Comparison of ENCODE assay signal across 19 cellular contexts in genomic region chr15:34240537-34240936, GRCh38. TPM values are rescaled to one million over a fixed set of nuclear protein-coding genes. Genes with fewer than 3 reads are reported as not detected.
DNase-seq lines count a peak whose midpoint lies in the region; ATAC-seq, FAIRE-seq and TF ChIP-seq lines count a peak whose summit lies in the region.
"Had no signal": no experiment of that assay in that cellular context is flagged by ENCODE, and none has a peak within 500 bp of the region (broad histone marks: within the 10 kb centered on the region; RNA-seq: fewer than 3 reads in every experiment).

No MANE protein-coding gene starts in this region.

- CTCF ChIA-PET in PC-3 (lab: Charles Lee), result interaction anchor here (0.7 kb wide), 1 partner anchor 35 kb away, joined by 3 read pairs; no protein-coding TSS in a partner anchor

- H3K27me3 ChIP-seq in PC-3 (ENCODE audit: low read length) (no peaks in the 10 kb centered on the region), astrocyte (ENCODE audit: insufficient read depth, low read length) (no peaks in the 10 kb centered on the region), neuronal stem cell (ENCODE audit: control insufficient read depth in 3 of 3, insufficient read depth in 3 of 3, low read depth in 1 of 3, low read length in 3 of 3) (no peaks in the 10 kb centered on the region)
- H3K27me3 ChIP-seq: dorsolateral prefrontal cortex, MG63 had no signal

- ATAC-seq in PC-3, result no peak
- peak; percentile 52 for ATAC-seq in stimulated activated effector memory CD8-positive, alpha-beta T cell treated with anti-CD3 and anti-CD28 coated beads, Interleukin-12 subunit alpha, Interleukin-12 subunit beta, amount 100 ng/mL, for 72 hours

- no peaks in the 10 kb centered on the region for H3K9me2 ChIP-seq in PC-3 (replicated peaks; ENCODE audit: low read length)

- H4K91ac ChIP-seq in neuronal stem cell (ENCODE audit: low read depth, low read length, poor library complexity), result no peak overlapping the region

- H3K9me3 ChIP-seq in PC-3 (ENCODE audit: low read length) (no peaks in the 10 kb centered on the region), astrocyte (ENCODE audit: insufficient read depth, low read depth, low read length) (no peaks in the 10 kb centered on the region), neuronal stem cell (replicated peaks in 1 of 2; ENCODE audit: control insufficient read depth in 2 of 2, insufficient read depth in 1 of 2, low read depth in 1 of 2, low read length in 2 of 2) (no peaks in the 10 kb centered on the region)
- H3K9me3 ChIP-seq: MG63, prostate gland had no signal

- peaks cover 33% of the 10 kb centered on the region for H3K36me3 ChIP-seq in PC-3 (ENCODE audit: low read depth, low read length)
- H3K36me3 ChIP-seq in astrocyte (ENCODE audit: insufficient read depth, low read length), result no peaks in the 10 kb centered on the region
- peaks cover 2 to 8% of the 10 kb centered on the region in 2 donors for H3K36me3 ChIP-seq in neuronal stem cell (replicated peaks in 1 of 2; ENCODE audit: control insufficient read depth in 2 of 2, insufficient read depth in 2 of 2, low read length in 2 of 2)
- H3K36me3 ChIP-seq: MG63, prostate gland had no signal

- POLR2A ChIA-PET in PC-3 (lab: Charles Lee; ENCODE audit: unreplicated experiment), result no interaction called here

- H3K9ac ChIP-seq in PC-3 (ENCODE audit: low read length) (peak overlapping the region; percentile 93), astrocyte (ENCODE audit: low read length) (no peak overlapping the region), neuronal stem cell (ENCODE audit: low read depth, low read length, poor library complexity) (no peak overlapping the region)

- TF ChIP-seq CTCF in PC-3 (conservative IDR thresholded peaks at IDR 0.05; ENCODE audit: low read depth, low read length), result no peak
- TF ChIP-seq CTCF in astrocyte (IDR thresholded peaks at IDR 0.05; ENCODE audit: insufficient read depth, low read depth, low read length), result no peak

- peak overlapping the region; percentile 79 for H3K27ac Mint-ChIP-seq in activated naive CD4-positive, alpha-beta T cell treated with anti-CD3 and anti-CD28 coated beads, Interleukin-2, amount 50 U/mL, for 24 hours
- H3K27ac Mint-ChIP-seq in astrocyte (ENCODE audit: unreplicated experiment), result peak overlapping the region; percentile 30
- H3K27ac Mint-ChIP-seq in stimulated activated effector memory CD8-positive, alpha-beta T cell treated with anti-CD3 and anti-CD28 coated beads, Interleukin-12 subunit alpha, Interleukin-12 subunit beta, amount 100 ng/mL, for 72 hours, result peak overlapping the region; percentile 45

- H3K4me3 Mint-ChIP-seq in activated naive CD4-positive, alpha-beta T cell treated with anti-CD3 and anti-CD28 coated beads, Interleukin-2, amount 50 U/mL, for 24 hours, result peak overlapping the region; percentile 9
- H3K4me3 Mint-ChIP-seq in astrocyte (ENCODE audit: unreplicated experiment), result no peak overlapping the region
- no peak overlapping the region for H3K4me3 Mint-ChIP-seq in stimulated activated effector memory CD8-positive, alpha-beta T cell treated with anti-CD3 and anti-CD28 coated beads, Interleukin-12 subunit alpha, Interleukin-12 subunit beta, amount 100 ng/mL, for 72 hours
- H3K4me3 Mint-ChIP-seq: neural crest cell had no signal

- no peak overlapping the region for H2AK5ac ChIP-seq in neuronal stem cell (ENCODE audit: low read depth, low read length)

- H3K4me1 Mint-ChIP-seq in activated naive CD4-positive, alpha-beta T cell treated with anti-CD3 and anti-CD28 coated beads, Interleukin-2, amount 50 U/mL, for 24 hours, result peaks cover 29% of the 10 kb centered on the region
- peaks cover 24% of the 10 kb centered on the region for H3K4me1 Mint-ChIP-seq in astrocyte (ENCODE audit: low read depth, unreplicated experiment)
- peaks cover 20% of the 10 kb centered on the region for H3K4me1 Mint-ChIP-seq in stimulated activated effector memory CD8-positive, alpha-beta T cell treated with anti-CD3 and anti-CD28 coated beads, Interleukin-12 subunit alpha, Interleukin-12 subunit beta, amount 100 ng/mL, for 72 hours
- H3K4me1 Mint-ChIP-seq: neural crest cell had no signal

- no CpG with 5 or more reads among the region's 3 CpGs for WGBS in neuronal stem cell (ENCODE audit: extremely low coverage in 2 of 2, insufficient read length in 2 of 2, insufficient replicate concordance in 1 of 2), 2 donors

- no TSS peak for BruUV-seq in PC-3 (replicated peaks; lab: Mats Ljungman, UMichigan)

- H3K27me3 Mint-ChIP-seq in activated naive CD4-positive, alpha-beta T cell treated with anti-CD3 and anti-CD28 coated beads, Interleukin-2, amount 50 U/mL, for 24 hours, result no peaks in the 10 kb centered on the region
- no peaks in the 10 kb centered on the region for H3K27me3 Mint-ChIP-seq in astrocyte (ENCODE audit: low read depth, unreplicated experiment)
- H3K27me3 Mint-ChIP-seq: IgD-negative memory B cell had no signal

- no peak for DNase-seq in activated naive CD4-positive, alpha-beta T cell treated with anti-CD3 and anti-CD28 coated beads, Interleukin-2, amount 50 U/mL, for 16 hours
- DNase-seq in PC-3, result no peak
- no peak for DNase-seq in astrocyte (ENCODE audit: low read depth)
- DNase-seq in stimulated activated effector memory CD8-positive, alpha-beta T cell treated with anti-CD3 and anti-CD28 coated beads, Interleukin-12 subunit alpha, Interleukin-12 subunit beta, amount 100 ng/mL, for 72 hours (ENCODE audit: low spot score in 2 of 2), result no peak
- no peak for DNase-seq in neuronal stem cell (ENCODE audit: low spot score)
- no peak for DNase-seq in RKO (ENCODE audit: low spot score)
- DNase-seq: activated CD4-positive, CD25-positive, alpha-beta regulatory T cell; caudate nucleus; DMS79; dorsolateral prefrontal cortex; MG63; NCI-H146; NCI-H82; stimulated activated CD8-positive, alpha-beta memory T cell treated with anti-CD3 and anti-CD28 coated beads, Interleukin-4, amount 100 ng/mL, for 48 hours; T1000 had no signal

- intact Hi-C loops in PC-3 (cut with micrococcal nuclease), result no loop called here

- H3K27ac ChIP-seq in PC-3 (ENCODE audit: low read length), result peak overlapping the region; percentile 98
- H3K27ac ChIP-seq in astrocyte (ENCODE audit: low read depth, low read length), result peak overlapping the region; percentile 94
- no peak overlapping the region for H3K27ac ChIP-seq in neuronal stem cell (replicated peaks; ENCODE audit: low read length)
- H3K27ac ChIP-seq: dorsolateral prefrontal cortex, prostate gland had no signal

- H4K20me1 ChIP-seq in PC-3 (ENCODE audit: low read length), result no peaks in the 10 kb centered on the region
- H4K20me1 ChIP-seq in astrocyte (ENCODE audit: insufficient read depth, low read length), result no peaks in the 10 kb centered on the region

- H3K4me2 ChIP-seq in PC-3 (ENCODE audit: low read length) (peak overlapping the region; percentile 61), astrocyte (ENCODE audit: low read length) (no peak overlapping the region), neuronal stem cell (ENCODE audit: insufficient read depth, low read length, poor library complexity, severe bottlenecking) (no peak overlapping the region)

- peaks cover 5% of the 10 kb centered on the region for H3F3A ChIP-seq in PC-3 (ENCODE audit: low read length, unreplicated experiment)

- no peak overlapping the region for H2AFZ ChIP-seq in PC-3 (ENCODE audit: low read length)
- H2AFZ ChIP-seq in astrocyte (ENCODE audit: low read depth, low read length), result no peak overlapping the region
- H2AFZ ChIP-seq in neuronal stem cell (ENCODE audit: low read length), result no peak overlapping the region

- H3K79me2 ChIP-seq in PC-3 (ENCODE audit: low read length), result no peaks in the 10 kb centered on the region
- H3K79me2 ChIP-seq in astrocyte (ENCODE audit: insufficient read depth, low read length), result no peaks in the 10 kb centered on the region

- no peak overlapping the region for H2BK15ac ChIP-seq in neuronal stem cell (ENCODE audit: low read length)

- H3K36me3 Mint-ChIP-seq in activated naive CD4-positive, alpha-beta T cell treated with anti-CD3 and anti-CD28 coated beads, Interleukin-2, amount 50 U/mL, for 24 hours, result peaks cover 18% of the 10 kb centered on the region
- H3K36me3 Mint-ChIP-seq in astrocyte (ENCODE audit: low read depth, unreplicated experiment), result peaks cover 9% of the 10 kb centered on the region
- peaks cover 89% of the 10 kb centered on the region for H3K36me3 Mint-ChIP-seq in stimulated activated effector memory CD8-positive, alpha-beta T cell treated with anti-CD3 and anti-CD28 coated beads, Interleukin-12 subunit alpha, Interleukin-12 subunit beta, amount 100 ng/mL, for 72 hours

- H2BK5ac ChIP-seq in neuronal stem cell (ENCODE audit: low read length), result no peak overlapping the region

- H2BK120ac ChIP-seq in neuronal stem cell (ENCODE audit: low read depth, low read length), result no peak overlapping the region

- no peak overlapping the region for H2BK12ac ChIP-seq in neuronal stem cell (ENCODE audit: low read length)

- H3K23ac ChIP-seq in neuronal stem cell (ENCODE audit: low read depth, low read length, poor library complexity), result no peak overlapping the region

- H4K8ac ChIP-seq in neuronal stem cell (ENCODE audit: low read depth, low read length), result no peak overlapping the region

- no peak overlapping the region for H3K18ac ChIP-seq in neuronal stem cell (ENCODE audit: low read length)

- H3K4ac ChIP-seq in neuronal stem cell (ENCODE audit: low read length), result no peak overlapping the region

- H3K4me3 ChIP-seq in PC-3 (ENCODE audit: low read length) (no peak overlapping the region), astrocyte (ENCODE audit: insufficient read depth, low read depth, low read length) (no peak overlapping the region), neuronal stem cell (ENCODE audit: low read length in 2 of 2) (no peak overlapping the region)
- H3K4me3 ChIP-seq: dorsolateral prefrontal cortex, MG63, prostate gland had no signal

- no peaks in the 10 kb centered on the region for H3K79me1 ChIP-seq in neuronal stem cell (ENCODE audit: low read depth, low read length)

- H3K9me3 Mint-ChIP-seq in activated naive CD4-positive, alpha-beta T cell treated with anti-CD3 and anti-CD28 coated beads, Interleukin-2, amount 50 U/mL, for 24 hours, result no peaks in the 10 kb centered on the region
- no peaks in the 10 kb centered on the region for H3K9me3 Mint-ChIP-seq in astrocyte (ENCODE audit: unreplicated experiment)
- no peaks in the 10 kb centered on the region for H3K9me3 Mint-ChIP-seq in stimulated activated effector memory CD8-positive, alpha-beta T cell treated with anti-CD3 and anti-CD28 coated beads, Interleukin-12 subunit alpha, Interleukin-12 subunit beta, amount 100 ng/mL, for 72 hours
- H3K9me3 Mint-ChIP-seq: IgD-negative memory B cell, neural crest cell had no signal

- H3K14ac ChIP-seq in neuronal stem cell (ENCODE audit: low read length), result no peak overlapping the region

- FAIRE-seq in astrocyte (lab: Jason Lieb, UNC), result no peak

- H3K4me1 ChIP-seq in PC-3 (ENCODE audit: insufficient read depth, low read length), result peaks cover 38% of the 10 kb centered on the region
- peaks cover 23% of the 10 kb centered on the region for H3K4me1 ChIP-seq in astrocyte (ENCODE audit: insufficient read depth, low read length)
- H3K4me1 ChIP-seq in neuronal stem cell (ENCODE audit: control insufficient read depth in 2 of 2, insufficient read depth in 1 of 2, low read depth in 1 of 2, low read length in 2 of 2), result no peaks in the 10 kb centered on the region
- H3K4me1 ChIP-seq: prostate gland had no signal

RNA-seq across cellular contexts. Expression of gene EMC4, which starts 15.7 kb away (rescaled TPM):
- total RNA-seq in PC-3 (2014; rRNA removed), result 486 and 540 TPM in 2 replicates
- 94.1 and 104 TPM in 2 replicates for total RNA-seq in astrocyte
- polyA plus RNA-seq in neuronal stem cell (2013, experiment 1 of 2), result 171 TPM
- 171 TPM for polyA plus RNA-seq in neuronal stem cell (2013, experiment 2 of 2)

RNA-seq across cellular contexts. Expression of gene KATNBL1, which starts 30.6 kb away (rescaled TPM):
- total RNA-seq in PC-3 (2014; rRNA removed) (51.6 and 57.6 TPM in 2 replicates), astrocyte (45.7 and 54.6 TPM in 2 replicates)
- 47.1 TPM for polyA plus RNA-seq in neuronal stem cell (2013, experiment 1 of 2)
- 48.6 TPM for polyA plus RNA-seq in neuronal stem cell (2013, experiment 2 of 2)
